In the genomic region with DNA sequence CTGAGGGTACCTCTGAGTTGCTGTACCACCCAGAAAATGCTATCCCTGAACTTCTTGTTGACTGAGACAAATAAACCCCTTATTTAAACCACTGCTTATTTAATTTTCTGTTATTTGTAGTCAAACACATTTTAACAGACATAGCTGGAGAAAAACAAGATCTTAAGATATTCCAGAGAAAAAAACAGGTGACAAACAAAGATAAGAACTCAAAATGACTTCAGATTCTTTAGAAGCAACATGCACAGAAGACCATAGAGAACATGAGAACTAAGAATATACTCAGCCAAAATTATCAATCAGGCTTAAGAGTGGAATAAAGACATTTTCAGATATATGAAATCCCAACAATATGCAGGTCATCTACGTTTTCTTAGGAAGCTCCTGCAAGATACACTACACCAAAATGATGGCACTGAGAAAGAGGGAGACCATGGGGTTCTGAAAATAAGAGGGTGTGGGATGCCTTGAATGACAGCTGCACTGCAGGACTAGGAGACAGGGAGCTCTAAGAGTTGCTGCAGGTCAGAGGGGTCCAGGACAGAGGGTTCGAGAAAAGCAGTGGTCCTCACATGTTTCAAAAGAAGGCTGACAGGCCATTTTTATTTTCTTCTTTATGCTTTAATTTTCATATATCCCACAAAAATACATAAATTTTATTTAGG, we compare ENCODE assay signal across 19 cellular contexts.
"Had no signal": no experiment of that assay in that cellular context is flagged by ENCODE, and none has a peak within 500 bp of the region (broad histone marks: within the 10 kb centered on the region; RNA-seq: fewer than 3 reads in every experiment).

No MANE protein-coding gene starts in this region.

- ATAC-seq: foreskin keratinocyte, left cardiac atrium, lower lobe of right lung, sciatic nerve had no signal

- H3K4me1 Mint-ChIP-seq: endodermal cell, immature natural killer cell had no signal

- H3K36me3 ChIP-seq: colonic mucosa had no signal

- DNase-seq: colonic mucosa; effector CD4-positive, alpha-beta T cell; endodermal cell; foreskin keratinocyte; immature natural killer cell; kidney; left cardiac atrium; left ventricle myocardium inferior; lower lobe of right lung; mesenchymal stem cell; midbrain; spleen; stimulated activated CD4-positive, alpha-beta T cell treated with anti-CD3 and anti-CD28 coated beads, Interleukin-15, amount 100 ng/mL, for 24 hours; stimulated activated CD4-positive, alpha-beta T cell treated with anti-CD3 and anti-CD28 coated beads, Interleukin-1b, Interleukin-23, amount 100 ng/mL, for 48 hours; stimulated activated CD4-positive, alpha-beta T cell treated with anti-CD3 and anti-CD28 coated beads, Interleukin-4, amount 100 ng/mL, for 24 hours; stimulated activated naive CD4-positive, alpha-beta T cell treated with Interleukin-2 at 50 U/mL for 16 hours had no signal

- H3K27ac ChIP-seq: colonic mucosa, foreskin keratinocyte, left ventricle myocardium inferior, lower lobe of right lung, neutrophil, spleen had no signal

- H3K4me3 Mint-ChIP-seq: endodermal cell, immature natural killer cell had no signal

- H3K4me1 ChIP-seq: colonic mucosa, foreskin keratinocyte, left ventricle myocardium inferior, lower lobe of right lung, spleen had no signal

- H3K9me3 ChIP-seq: colonic mucosa, left ventricle myocardium inferior, lower lobe of right lung, neutrophil, spleen had no signal

- H3K27me3 ChIP-seq: colonic mucosa, foreskin keratinocyte, neutrophil, spleen had no signal

- H3K9me3 Mint-ChIP-seq: endodermal cell, immature natural killer cell had no signal

- H3K4me3 ChIP-seq: colonic mucosa, left ventricle myocardium inferior, lower lobe of right lung, spleen had no signal

- FAIRE-seq: endothelial cell of umbilical vein, kidney had no signal

- H3K27ac Mint-ChIP-seq: endodermal cell had no signal
